Comparison of ENCODE assay signal across 4 cellular contexts in genomic region chr3:157961665-157962064, GRCh38.
"Had no signal": no experiment of that assay in that cellular context is flagged by ENCODE, and none has a peak within 500 bp of the region (broad histone marks: within the 10 kb centered on the region; RNA-seq: fewer than 3 reads in every experiment).

No MANE protein-coding gene starts in this region.

- ATAC-seq: HepG2, K562 had no signal

- H3K4me3 ChIP-seq: K562 had no signal

- H3K27ac ChIP-seq: HL-60 had no signal

- DNase-seq: IMR-90 had no signal
